ENCODE assay signal across 8 cellular contexts in genomic region chr3:52197842-52198625, GRCh38. TPM values are rescaled to one million over a fixed set of nuclear protein-coding genes. Genes with fewer than 3 reads are reported as not detected.
A peak's percentile ranks its signal among the peaks of the same experiment; 100 is the strongest.
DNase-seq lines count a peak whose midpoint lies in the region; ATAC-seq, FAIRE-seq and TF ChIP-seq lines count a peak whose summit lies in the region.

Gene ALAS1 (plus strand): TSS chr3:52198160. CDS start chr3:52199242, 1,082 bp downstream.

- peak within 1 kb of the TSS; percentile 86 to 94 (median 90) for H3K4me3 ChIP-seq in HepG2 (replicated peaks in 1 of 3; ENCODE audit: insufficient read depth in 1 of 3, low read depth in 2 of 3, low read length in 3 of 3)

- H2AFZ ChIP-seq in HepG2 (ENCODE audit: low read length), result peak within 1 kb of the TSS; percentile 1

- CTCF ChIA-PET in HepG2 (lab: Yijun Ruan, JAX; ENCODE audit: low intra/inter-chr PET ratio, low total read pairs), result no interaction called here

- peak; percentile 85 for ATAC-seq in GM19324 (IDR thresholded peaks at IDR 0.05; ENCODE audit: low FRiP score, unreplicated experiment)
- peak; percentile 85 for ATAC-seq in HG03460 (IDR thresholded peaks at IDR 0.05; ENCODE audit: unreplicated experiment)
- ATAC-seq in HepG2, result peak; percentile 91

- TF ChIP-seq EP300 in HepG2 (IDR thresholded peaks at IDR 0.05; ENCODE audit: low read depth in 2 of 2, low read length in 2 of 2), result no peak
- TF ChIP-seq EP300 in HepG2 (CRISPR knock-in tag; IDR thresholded peaks at IDR 0.05; ENCODE audit: borderline replicate concordance), result no peak; the same call in 1 of the 2 replicates

- H3K27ac ChIP-seq in C4-2B (peak within 1 kb of the TSS; percentile 83), HepG2 (ENCODE audit: extremely low read length, insufficient read depth, low read length) (peak within 1 kb of the TSS; percentile 57)

- WGBS in HepG2 (ENCODE audit: low lambda C conversion rate), result under 1% methylated on average over 16 of the region's 71 CpGs

- peak within 1 kb of the TSS; percentile 90 for H3K4me2 ChIP-seq in HepG2 (ENCODE audit: low read depth, low read length)

- TSS peak; percentile 73 for BruUV-seq in HepG2 (replicated peaks; lab: Mats Ljungman, UMichigan)

- peak; percentile 87 to 98 for TF ChIP-seq POLR2A in HepG2 (IDR thresholded peaks at IDR 0.05; ENCODE audit: insufficient read depth in 1 of 2, low read depth in 2 of 2, low read length in 2 of 2)

- H3K79me2 ChIP-seq in HepG2 (ENCODE audit: insufficient read depth, low read length), result peaks cover 11% of the 10 kb centered on the region

- DNase-seq in NCI-H748 treated with DMSO at 0.1 percent for 48 hours (lab: John Stamatoyannopoulos, UW) (peak; percentile 71), dermis blood vessel endothelial cell (peak; percentile 91), HepG2 (ENCODE audit: low spot score) (peak; percentile 82)
- DNase-seq in activated CD4-positive, alpha-beta T cell treated with anti-CD3 and anti-CD28 coated beads, Interleukin-2, amount 50 U/mL, for 24 hours (ENCODE audit: low read depth in 1 of 2, low spot score in 1 of 2), result peak; percentile 90 to 93
- peak; percentile 95 for DNase-seq in stimulated activated CD4-positive, alpha-beta T cell treated with anti-CD3 and anti-CD28 coated beads, Interleukin-4, amount 100 ng/mL, for 1 hour

- no peak for TF ChIP-seq CTCF in C4-2B (conservative IDR thresholded peaks at IDR 0.05)
- no peak; the same call in 1 of the 2 replicates for TF ChIP-seq CTCF in HepG2 (CRISPR knock-in tag; IDR thresholded peaks at IDR 0.05)

- intact Hi-C loops in HepG2 (cut with micrococcal nuclease; ENCODE audit: unreplicated experiment), result loop anchor here (1.0 kb wide), 2 partner anchors 12 to 21 kb away; no protein-coding TSS in a partner anchor

- peak; percentile 29; the same call in 1 of the 2 replicates for TF ChIP-seq RAD21 in HepG2 (CRISPR knock-in tag; IDR thresholded peaks at IDR 0.05)

- H3K9ac ChIP-seq in HepG2 (ENCODE audit: insufficient read depth, low read depth, low read length), result peak within 1 kb of the TSS; percentile 88

- POLR2A ChIA-PET in HepG2 (lab: Yijun Ruan, JAX), result interaction anchor here (0.8 to 4.3 kb wide), 6 partner anchors 9 to 43 kb away, joined by 3 to 24 read pairs (median 6); partner anchors contain the start of gene POC1A

- FAIRE-seq in HepG2 (lab: Jason Lieb, UNC), result peak; percentile 49

- H3K36me3 ChIP-seq in HepG2 (replicated peaks in 1 of 2; ENCODE audit: control insufficient read depth in 1 of 2, insufficient read depth in 2 of 2, low read length in 2 of 2), result peaks cover 2 to 24% of the 10 kb centered on the region in 2 experiments

- in situ Hi-C loops in HepG2 (cut with HindIII; ENCODE audit: extremely low pct_ligation_motif_present, low pct_unique_long_range_greater_than_20kb), result no loop called here

- H3K9me3 ChIP-seq in HepG2 (ENCODE audit: low read length), result no peaks in the 10 kb centered on the region

- 0 out of 5 replicates have a peak, but pooled peaks cover 0 to 5% of the 10 kb centered on the region in 2 experiments for H3K27me3 ChIP-seq in HepG2 (ENCODE audit: control insufficient read depth in 1 of 2, insufficient read depth in 2 of 2, low read length in 2 of 2)

- H4K20me1 ChIP-seq in HepG2 (ENCODE audit: insufficient read depth, low read length), result no peaks in the 10 kb centered on the region

- H3K4me1 ChIP-seq in HepG2 (ENCODE audit: insufficient read depth, low read length), result peaks cover 67% of the 10 kb centered on the region

TF ChIP-seq in HepG2, 621 proteins besides CTCF, POLR2A, EP300 and RAD21 (continues in another document):
- TF ChIP-seq ZNF451 (CRISPR knock-in tag; IDR thresholded peaks at IDR 0.05), result 0 out of 2 replicates have a peak, but pooled peaks have one; percentile 26
- peak; percentile 43; the same call in 1 of the 2 replicates for TF ChIP-seq NR2C2 (CRISPR knock-in tag; IDR thresholded peaks at IDR 0.05; ENCODE audit: borderline replicate concordance)
- TF ChIP-seq ZNF446 (CRISPR knock-in tag; IDR thresholded peaks at IDR 0.05), result no peak
- peak; percentile 53; the same call in 1 of the 2 replicates for TF ChIP-seq ZNF773 (CRISPR knock-in tag; IDR thresholded peaks at IDR 0.05; ENCODE audit: borderline replicate concordance)
- TF ChIP-seq YEATS2 (CRISPR knock-in tag; IDR thresholded peaks at IDR 0.05; ENCODE audit: borderline replicate concordance), result peak; percentile 75
- TF ChIP-seq, protein P1, sequence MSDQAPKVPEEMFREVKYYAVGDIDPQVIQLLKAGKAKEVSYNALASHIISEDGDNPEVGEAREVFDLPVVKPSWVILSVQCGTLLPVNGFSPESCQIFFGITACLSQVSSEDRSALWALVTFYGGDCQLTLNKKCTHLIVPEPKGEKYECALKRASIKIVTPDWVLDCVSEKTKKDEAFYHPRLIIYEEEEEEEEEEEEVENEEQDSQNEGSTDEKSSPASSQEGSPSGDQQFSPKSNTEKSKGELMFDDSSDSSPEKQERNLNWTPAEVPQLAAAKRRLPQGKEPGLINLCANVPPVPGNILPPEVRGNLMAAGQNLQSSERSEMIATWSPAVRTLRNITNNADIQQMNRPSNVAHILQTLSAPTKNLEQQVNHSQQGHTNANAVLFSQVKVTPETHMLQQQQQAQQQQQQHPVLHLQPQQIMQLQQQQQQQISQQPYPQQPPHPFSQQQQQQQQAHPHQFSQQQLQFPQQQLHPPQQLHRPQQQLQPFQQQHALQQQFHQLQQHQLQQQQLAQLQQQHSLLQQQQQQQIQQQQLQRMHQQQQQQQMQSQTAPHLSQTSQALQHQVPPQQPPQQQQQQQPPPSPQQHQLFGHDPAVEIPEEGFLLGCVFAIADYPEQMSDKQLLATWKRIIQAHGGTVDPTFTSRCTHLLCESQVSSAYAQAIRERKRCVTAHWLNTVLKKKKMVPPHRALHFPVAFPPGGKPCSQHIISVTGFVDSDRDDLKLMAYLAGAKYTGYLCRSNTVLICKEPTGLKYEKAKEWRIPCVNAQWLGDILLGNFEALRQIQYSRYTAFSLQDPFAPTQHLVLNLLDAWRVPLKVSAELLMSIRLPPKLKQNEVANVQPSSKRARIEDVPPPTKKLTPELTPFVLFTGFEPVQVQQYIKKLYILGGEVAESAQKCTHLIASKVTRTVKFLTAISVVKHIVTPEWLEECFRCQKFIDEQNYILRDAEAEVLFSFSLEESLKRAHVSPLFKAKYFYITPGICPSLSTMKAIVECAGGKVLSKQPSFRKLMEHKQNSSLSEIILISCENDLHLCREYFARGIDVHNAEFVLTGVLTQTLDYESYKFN (CRISPR knock-in tag; conservative IDR thresholded peaks at IDR 0.05), result peak; percentile 65
- peak; percentile 47 for TF ChIP-seq SALL1 (CRISPR knock-in tag; IDR thresholded peaks at IDR 0.05)
- 0 out of 2 replicates have a peak, but pooled peaks have one; percentile 31 for TF ChIP-seq ZFP37 (CRISPR knock-in tag; IDR thresholded peaks at IDR 0.05; ENCODE audit: borderline replicate concordance)
- 0 out of 2 replicates have a peak, but pooled peaks have one; percentile 4 for TF ChIP-seq HNF4G (IDR thresholded peaks at IDR 0.05; ENCODE audit: borderline replicate concordance, low read depth, low read length)
- TF ChIP-seq HNF4G (CRISPR knock-in tag; IDR thresholded peaks at IDR 0.05; ENCODE audit: borderline replicate concordance, low read depth), result no peak
- 0 out of 2 replicates have a peak, but pooled peaks have one; percentile 58 for TF ChIP-seq TIGD3 (CRISPR knock-in tag; IDR thresholded peaks at IDR 0.05; ENCODE audit: borderline replicate concordance)

RNA-seq across cellular contexts. Expression of gene ALAS1, which starts in this region (rescaled TPM):
- total RNA-seq in dermis blood vessel endothelial cell, result 41.0 and 51.7 TPM in 2 replicates
- 36.0 and 40.2 TPM in 2 replicates for total RNA-seq in HepG2 (2016; rRNA removed; fragmentation: Illumina TruSeq; extraction: Trizol)
- 9.6 and 11.6 TPM in 2 replicates for total RNA-seq in HepG2 (2016; cell fraction: cytosol; rRNA removed; fragmentation: Illumina TruSeq; extraction: Trizol; ENCODE audit: low read depth)
- total RNA-seq in HepG2 (2016; cell fraction: insoluble cytoplasmic fraction; rRNA removed; fragmentation: Illumina TruSeq; extraction: Trizol), result 33.6 and 35.3 TPM in 2 replicates
- 14.0 and 14.5 TPM in 2 replicates for total RNA-seq in HepG2 (2016; cell fraction: membrane; rRNA removed; fragmentation: Illumina TruSeq; extraction: Trizol)
- 16.9 and 18.1 TPM in 2 replicates for total RNA-seq in HepG2 (2016; cell fraction: nucleus; rRNA removed; fragmentation: Illumina TruSeq; extraction: Trizol)
- 39.0 and 43.2 TPM in 2 replicates for polyA plus RNA-seq in HepG2 (2011; rRNA removed)
- 41.2 and 50.6 TPM in 2 replicates for polyA plus RNA-seq in HepG2 (2011; cell fraction: cytosol; rRNA removed)
- 30.0 and 30.9 TPM in 2 replicates for polyA plus RNA-seq in HepG2 (2011; cell fraction: nucleus; rRNA removed)
- polyA plus RNA-seq in HepG2 (2012), result 19.8 and 27.7 TPM in 2 replicates
- 3.9 and 4.3 TPM in 2 replicates for polyA plus RNA-seq in HepG2 (2016; cell fraction: cytosol; fragmentation: Illumina TruSeq; extraction: Trizol; ENCODE audit: low read depth)
- 27.6 and 42.4 TPM in 2 replicates for polyA plus RNA-seq in HepG2 (2016; cell fraction: insoluble cytoplasmic fraction; fragmentation: Illumina TruSeq; extraction: Trizol; ENCODE audit: low read depth)
- polyA plus RNA-seq in HepG2 (2016; cell fraction: membrane; fragmentation: Illumina TruSeq; extraction: Trizol; ENCODE audit: low read depth), result 6.8 and 7.1 TPM in 2 replicates
- polyA plus RNA-seq in HepG2 (2016; cell fraction: nucleus; fragmentation: Illumina TruSeq; extraction: Trizol; ENCODE audit: insufficient read depth, low read depth), result 26.7 and 30.3 TPM in 2 replicates
- 49.6 and 54.7 TPM in 2 replicates for polyA minus RNA-seq in HepG2 (2011; rRNA and poly(A)+ RNA removed; ENCODE audit: low replicate concordance)
- polyA minus RNA-seq in HepG2 (2011; cell fraction: cytosol; rRNA and poly(A)+ RNA removed), result 23.9 and 26.4 TPM in 2 replicates
- 17.3 and 19.0 TPM in 2 replicates for polyA minus RNA-seq in HepG2 (2011; cell fraction: nucleus; rRNA and poly(A)+ RNA removed)

Comparison
In these comparisons a context has a peak if more than half of its experiments do, and no peak if none do; other contexts are left out.
1. Peak in every context shown above with its lines: DNase-seq, ATAC-seq, H3K4me3 ChIP-seq and H3K27ac ChIP-seq.